In genomic region chr1:41925712-41926111, GRCh38 we compare ENCODE assay signal across 1 cellular context.
TF ChIP-seq lines count a peak whose summit lies in the region.

No MANE protein-coding gene starts in this region.

TF ChIP-seq in HCT116, 20 proteins besides CTCF, POLR2A, EP300 and RAD21 (continued from another document):
- TF ChIP-seq REST (IDR thresholded peaks at IDR 0.05; ENCODE audit: low read depth) (no peak), EGR1 (IDR thresholded peaks at IDR 0.05; ENCODE audit: low read depth) (no peak), EZH2 (IDR thresholded peaks at IDR 0.05) (no peak), ZFX (IDR thresholded peaks at IDR 0.05) (no peak)
